In genomic region chr1:40662864-40663263, GRCh38 we compare ENCODE assay signal across 1 cellular context.
TF ChIP-seq lines count a peak whose summit lies in the region.

No MANE protein-coding gene starts in this region.

TF ChIP-seq in SK-N-SH treated with all-trans-retinoic acid at 6 μM for 48 hours, 23 proteins besides CTCF, POLR2A, EP300 and RAD21 (continued from another document):
- TF ChIP-seq, protein P1, sequence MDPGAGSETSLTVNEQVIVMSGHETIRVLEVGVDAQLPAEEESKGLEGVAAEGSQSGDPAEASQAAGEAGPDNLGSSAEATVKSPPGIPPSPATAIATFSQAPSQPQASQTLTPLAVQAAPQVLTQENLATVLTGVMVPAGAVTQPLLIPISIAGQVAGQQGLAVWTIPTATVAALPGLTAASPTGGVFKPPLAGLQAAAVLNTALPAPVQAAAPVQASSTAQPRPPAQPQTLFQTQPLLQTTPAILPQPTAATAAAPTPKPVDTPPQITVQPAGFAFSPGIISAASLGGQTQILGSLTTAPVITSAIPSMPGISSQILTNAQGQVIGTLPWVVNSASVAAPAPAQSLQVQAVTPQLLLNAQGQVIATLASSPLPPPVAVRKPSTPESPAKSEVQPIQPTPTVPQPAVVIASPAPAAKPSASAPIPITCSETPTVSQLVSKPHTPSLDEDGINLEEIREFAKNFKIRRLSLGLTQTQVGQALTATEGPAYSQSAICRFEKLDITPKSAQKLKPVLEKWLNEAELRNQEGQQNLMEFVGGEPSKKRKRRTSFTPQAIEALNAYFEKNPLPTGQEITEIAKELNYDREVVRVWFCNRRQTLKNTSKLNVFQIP (CRISPR knock-in tag; IDR thresholded peaks at IDR 0.05; ENCODE audit: borderline replicate concordance, low read depth): no peak
- no peak for TF ChIP-seq TCF4 (CRISPR knock-in tag; IDR thresholded peaks at IDR 0.05; ENCODE audit: borderline replicate concordance)
- TF ChIP-seq OSR1 (CRISPR knock-in tag; IDR thresholded peaks at IDR 0.05): no peak
- TF ChIP-seq ZNF8 (CRISPR knock-in tag; IDR thresholded peaks at IDR 0.05): no peak
- no peak for TF ChIP-seq ZC3H10 (CRISPR knock-in tag; IDR thresholded peaks at IDR 0.05)
- no peak for TF ChIP-seq ZNF70 (CRISPR knock-in tag; IDR thresholded peaks at IDR 0.05)
- no peak for TF ChIP-seq ESRRG (CRISPR knock-in tag; IDR thresholded peaks at IDR 0.05)
- TF ChIP-seq BACH2 (CRISPR knock-in tag; IDR thresholded peaks at IDR 0.05; ENCODE audit: borderline replicate concordance): no peak
- TF ChIP-seq GLIS3 (CRISPR knock-in tag; IDR thresholded peaks at IDR 0.05): no peak
- TF ChIP-seq, protein P2, sequence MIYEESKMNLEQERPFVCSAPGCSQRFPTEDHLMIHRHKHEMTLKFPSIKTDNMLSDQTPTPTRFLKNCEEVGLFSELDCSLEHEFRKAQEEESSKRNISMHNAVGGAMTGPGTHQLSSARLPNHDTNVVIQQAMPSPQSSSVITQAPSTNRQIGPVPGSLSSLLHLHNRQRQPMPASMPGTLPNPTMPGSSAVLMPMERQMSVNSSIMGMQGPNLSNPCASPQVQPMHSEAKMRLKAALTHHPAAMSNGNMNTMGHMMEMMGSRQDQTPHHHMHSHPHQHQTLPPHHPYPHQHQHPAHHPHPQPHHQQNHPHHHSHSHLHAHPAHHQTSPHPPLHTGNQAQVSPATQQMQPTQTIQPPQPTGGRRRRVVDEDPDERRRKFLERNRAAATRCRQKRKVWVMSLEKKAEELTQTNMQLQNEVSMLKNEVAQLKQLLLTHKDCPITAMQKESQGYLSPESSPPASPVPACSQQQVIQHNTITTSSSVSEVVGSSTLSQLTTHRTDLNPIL (CRISPR knock-in tag; IDR thresholded peaks at IDR 0.05; ENCODE audit: low read depth): no peak
- no peak for TF ChIP-seq ISL1 (CRISPR knock-in tag; IDR thresholded peaks at IDR 0.05)
- TF ChIP-seq ZFP3 (CRISPR knock-in tag; IDR thresholded peaks at IDR 0.05): no peak
- no peak for TF ChIP-seq ZNF565 (CRISPR knock-in tag; conservative IDR thresholded peaks at IDR 0.05; ENCODE audit: low read depth)
- TF ChIP-seq PPARA (CRISPR knock-in tag; IDR thresholded peaks at IDR 0.05; ENCODE audit: borderline replicate concordance): no peak
